ENCODE assay signal across 14 cellular contexts in the genomic region with DNA sequence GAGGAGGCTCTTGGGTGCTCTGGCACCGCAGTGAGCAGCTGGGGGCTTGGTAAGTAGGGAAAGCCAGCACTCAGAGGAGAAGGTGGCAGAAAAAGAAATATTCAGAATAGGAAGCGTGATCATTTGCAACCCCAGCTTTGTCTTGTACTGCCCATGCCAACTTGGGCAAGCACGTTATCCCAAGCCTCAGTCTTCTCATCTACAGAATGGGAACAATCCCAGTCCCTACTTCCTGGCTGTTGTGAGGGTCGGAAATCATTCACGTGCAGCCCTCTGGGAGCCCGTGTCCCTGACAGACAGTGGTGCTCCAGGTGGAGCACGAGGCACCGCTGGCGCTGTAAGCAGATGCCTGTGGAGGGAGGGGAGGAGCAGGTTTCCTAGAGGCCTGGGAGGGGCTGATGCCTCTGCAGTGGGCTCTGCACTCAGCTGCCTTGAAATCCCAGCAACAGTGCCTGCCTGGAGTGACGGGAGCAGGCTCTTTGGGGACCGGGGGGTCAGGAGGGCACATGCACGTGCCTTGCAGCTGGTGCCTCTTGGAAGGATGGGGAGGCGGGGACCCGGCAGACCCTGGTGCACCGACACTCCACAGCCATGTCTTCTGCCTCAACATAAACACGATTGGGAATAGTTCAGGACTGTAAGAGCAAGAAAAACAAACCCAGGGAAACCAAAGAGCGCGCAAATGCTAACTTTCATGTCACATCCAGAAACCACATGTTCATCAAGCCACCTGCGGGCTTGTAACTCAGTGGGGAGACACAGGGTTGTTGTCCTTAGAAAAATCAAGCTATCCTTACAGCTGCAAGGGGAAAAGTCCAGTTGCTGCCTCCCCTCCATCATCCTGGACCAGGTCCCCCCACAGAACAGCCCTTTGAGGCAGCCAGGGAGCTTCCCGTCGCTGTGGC.
A peak's percentile ranks its signal among the peaks of the same experiment; 100 is the strongest.
DNase-seq lines count a peak whose midpoint lies in the region; ATAC-seq and TF ChIP-seq lines count a peak whose summit lies in the region.
"Had no signal": no experiment of that assay in that cellular context is flagged by ENCODE, and none has a peak within 500 bp of the region (broad histone marks: within the 10 kb centered on the region; RNA-seq: fewer than 3 reads in every experiment).

No MANE protein-coding gene starts in this region.

- DNase-seq in RWPE1 (ENCODE audit: low spot score), result no peak
- no peak for DNase-seq in endothelial cell (ENCODE audit: low spot score)
- peak in 3 of 5 donors; percentile 29 to 55 (median 34) for DNase-seq in ovary
- peak; percentile 64 for DNase-seq in type B pancreatic cell (ENCODE audit: extremely low spot score, unreplicated experiment)
- DNase-seq in NCI-H2107 treated with DMSO at 0.1 percent for 48 hours (lab: John Stamatoyannopoulos, UW; ENCODE audit: unreplicated experiment), result no peak
- DNase-seq in NCI-H1417 treated with DMSO at 0.1 percent for 48 hours (lab: John Stamatoyannopoulos, UW), result no peak
- DNase-seq: activated CD4-positive, alpha-beta T cell treated with anti-CD3 and anti-CD28 coated beads, Interleukin-2, amount 10 ng/mL, durations not matched to agents 7 days and 5 days; amniotic stem cell; C1 segment of cervical spinal cord; NCI-H187 treated with DMSO at 0.1 percent for 48 hours; NCI-H510A treated with DMSO at 0.1 percent for 48 hours had no signal

- peak overlapping the region; percentile 57 for H3K27ac Mint-ChIP-seq in endothelial cell (ENCODE audit: unreplicated experiment)
- no peak overlapping the region for H3K27ac Mint-ChIP-seq in type B pancreatic cell
- H3K27ac Mint-ChIP-seq: activated CD4-positive, alpha-beta T cell treated with anti-CD3 and anti-CD28 coated beads, Interleukin-2, amount 10 ng/mL, durations not matched to agents 7 days and 5 days; mesothelial cell of epicardium; stimulated activated naive CD8-positive, alpha-beta T cell treated with anti-CD3 and anti-CD28 coated beads, Interleukin-15, Interleukin-2, amounts not matched to agents 100 ng/mL and 50 ng/mL, for 24 hours had no signal

- H3K27me3 ChIP-seq in ovary, result no peaks in the 10 kb centered on the region

- no peak overlapping the region for H3K4me3 Mint-ChIP-seq in endothelial cell (ENCODE audit: unreplicated experiment)
- H3K4me3 Mint-ChIP-seq in type B pancreatic cell, result no peak overlapping the region
- H3K4me3 Mint-ChIP-seq: activated CD4-positive, alpha-beta T cell treated with anti-CD3 and anti-CD28 coated beads, Interleukin-2, amount 10 ng/mL, durations not matched to agents 7 days and 5 days; mesothelial cell of epicardium; stimulated activated naive CD8-positive, alpha-beta T cell treated with anti-CD3 and anti-CD28 coated beads, Interleukin-15, Interleukin-2, amounts not matched to agents 100 ng/mL and 50 ng/mL, for 24 hours had no signal

- H3K9me3 Mint-ChIP-seq in endothelial cell (ENCODE audit: unreplicated experiment), result no peaks in the 10 kb centered on the region
- H3K9me3 Mint-ChIP-seq in type B pancreatic cell, result no peaks in the 10 kb centered on the region
- H3K9me3 Mint-ChIP-seq: activated CD4-positive, alpha-beta T cell treated with anti-CD3 and anti-CD28 coated beads, Interleukin-2, amount 10 ng/mL, durations not matched to agents 7 days and 5 days; mesothelial cell of epicardium; stimulated activated naive CD8-positive, alpha-beta T cell treated with anti-CD3 and anti-CD28 coated beads, Interleukin-15, Interleukin-2, amounts not matched to agents 100 ng/mL and 50 ng/mL, for 24 hours had no signal

- CTCF ChIA-PET in RWPE1 (lab: Yijun Ruan, JAX), result no interaction called here

- H3K36me3 ChIP-seq in ovary, result no peaks in the 10 kb centered on the region

- intact Hi-C loops in ovary (cut with DNase I), result loop anchor here in 3 of 4 donors (5.0 to 10.0 kb wide), 5 partner anchors 82 to 113 kb away; partner anchors contain the start of gene DIO3 (in 1 of the 3)

- POLR2A ChIA-PET in RWPE1 (lab: Yijun Ruan, JAX; ENCODE audit: low non-redundant PET), result no interaction called here

- peaks cover 17% of the 10 kb centered on the region for H3K4me1 ChIP-seq in ovary (ENCODE audit: insufficient read depth)

- no peaks in the 10 kb centered on the region for H3K4me1 Mint-ChIP-seq in endothelial cell (ENCODE audit: unreplicated experiment)
- H3K4me1 Mint-ChIP-seq in type B pancreatic cell (ENCODE audit: unreplicated experiment), result peaks cover 25% of the 10 kb centered on the region
- H3K4me1 Mint-ChIP-seq: activated CD4-positive, alpha-beta T cell treated with anti-CD3 and anti-CD28 coated beads, Interleukin-2, amount 10 ng/mL, durations not matched to agents 7 days and 5 days had no signal

- TF ChIP-seq POLR2A in ovary (IDR thresholded peaks at IDR 0.05), result no peak

- no peak for TF ChIP-seq EP300 in ovary (IDR thresholded peaks at IDR 0.05)

- TF ChIP-seq CTCF in RWPE1 (conservative IDR thresholded peaks at IDR 0.05; ENCODE audit: low read depth), result no peak
- TF ChIP-seq CTCF in endothelial cell (IDR thresholded peaks at IDR 0.05; ENCODE audit: unreplicated experiment), result no peak
- TF ChIP-seq CTCF in ovary (IDR thresholded peaks at IDR 0.05), result no peak
- no peak for TF ChIP-seq CTCF in type B pancreatic cell (conservative IDR thresholded peaks at IDR 0.05)

- H3K36me3 Mint-ChIP-seq in endothelial cell (ENCODE audit: low read depth, unreplicated experiment) (no peaks in the 10 kb centered on the region), type B pancreatic cell (no peaks in the 10 kb centered on the region)
- H3K36me3 Mint-ChIP-seq: mesothelial cell of epicardium had no signal

- peak overlapping the region; percentile 29 for H3K4me3 ChIP-seq in ovary

- 60 to 69% (median 62%) methylated on average over 21 of the region's 21 CpGs for WGBS in ovary, 3 donors

- H3K27me3 Mint-ChIP-seq in endothelial cell (ENCODE audit: unreplicated experiment) (peaks cover 4% of the 10 kb centered on the region), type B pancreatic cell (no peaks in the 10 kb centered on the region)

- H3K27ac ChIP-seq in RWPE1 (peak overlapping the region; percentile 83), ovary (peak overlapping the region; percentile 45 to 97)

- H3K9me3 ChIP-seq in ovary, result no peaks in the 10 kb centered on the region

- no peak for ATAC-seq in GM19328 (IDR thresholded peaks at IDR 0.05; ENCODE audit: unreplicated experiment)

Comparison
In these comparisons a context has a peak if more than half of its experiments do, and no peak if none do; other contexts are left out.
1. DNase-seq: peak in ovary (3 of 5) and type B pancreatic cell (single experiment); none in RWPE1 (single experiment), endothelial cell (single experiment), NCI-H2107 treated with DMSO at 0.1 percent for 48 hours (single experiment) and NCI-H1417 treated with DMSO at 0.1 percent for 48 hours (single experiment).